ENCODE assay signal across 18 cellular contexts in genomic region chr1:24295547-24295946, GRCh38. TPM values are rescaled to one million over a fixed set of nuclear protein-coding genes. Genes with fewer than 3 reads are reported as not detected.
A peak's percentile ranks its signal among the peaks of the same experiment; 100 is the strongest.
DNase-seq lines count a peak whose midpoint lies in the region; ATAC-seq and TF ChIP-seq lines count a peak whose summit lies in the region.
"Had no signal": no experiment of that assay in that cellular context is flagged by ENCODE, and none has a peak within 500 bp of the region (broad histone marks: within the 10 kb centered on the region; RNA-seq: fewer than 3 reads in every experiment).

No MANE protein-coding gene starts in this region.

- H3K9me2 ChIP-seq in GM23338 (ENCODE audit: insufficient read depth), result 0 out of 2 replicates have a peak, but pooled peaks cover 2% of the 10 kb centered on the region

- no peak for TF ChIP-seq EP300 in suprapubic skin (IDR thresholded peaks at IDR 0.05)

- intact Hi-C loops in mammary epithelial cell (cut with micrococcal nuclease), result loop anchor here (2.0 kb wide), 1 partner anchor 59 kb away; no protein-coding TSS in a partner anchor

- dilution Hi-C loops in mammary epithelial cell (cut with HindIII; ENCODE audit: low sequenced_read_pairs), result no loop called here

- H3K36me3 ChIP-seq in GM23338 (ENCODE audit: insufficient read depth) (no peaks in the 10 kb centered on the region), mammary epithelial cell (ENCODE audit: insufficient read depth, low read length) (no peaks in the 10 kb centered on the region), muscle layer of colon (ENCODE audit: insufficient read depth, low read length) (no peaks in the 10 kb centered on the region), suprapubic skin (no peaks in the 10 kb centered on the region)

- H3K9me3 Mint-ChIP-seq in GM23338, result no peaks in the 10 kb centered on the region
- H3K9me3 Mint-ChIP-seq: activated CD4-positive, alpha-beta T cell treated with anti-CD3 and anti-CD28 coated beads, Interleukin-2, amount 10 ng/mL, durations not matched to agents 24 days and 14 days; naive thymus-derived CD4-positive, alpha-beta T cell; stimulated activated naive CD8-positive, alpha-beta T cell treated with anti-CD3 and anti-CD28 coated beads, Interleukin-15, Interleukin-2, amounts not matched to agents 100 ng/mL and 50 ng/mL, for 24 hours had no signal

- H3F3A ChIP-seq in GM23338 (replicated peaks; ENCODE audit: low read depth), result no peaks in the 10 kb centered on the region

- H3K4me3 Mint-ChIP-seq in GM23338, result no peak overlapping the region
- H3K4me3 Mint-ChIP-seq: activated CD4-positive, alpha-beta T cell treated with anti-CD3 and anti-CD28 coated beads, Interleukin-2, amount 10 ng/mL, durations not matched to agents 24 days and 14 days; naive thymus-derived CD4-positive, alpha-beta T cell; stimulated activated naive CD8-positive, alpha-beta T cell treated with anti-CD3 and anti-CD28 coated beads, Interleukin-15, Interleukin-2, amounts not matched to agents 100 ng/mL and 50 ng/mL, for 24 hours had no signal

- no peaks in the 10 kb centered on the region for H3K36me3 Mint-ChIP-seq in GM23338 (ENCODE audit: low read depth)
- H3K36me3 Mint-ChIP-seq: naive thymus-derived CD4-positive, alpha-beta T cell had no signal

- H3K4me1 Mint-ChIP-seq in GM23338, result peaks cover 27% of the 10 kb centered on the region
- H3K4me1 Mint-ChIP-seq: activated CD4-positive, alpha-beta T cell treated with anti-CD3 and anti-CD28 coated beads, Interleukin-2, amount 10 ng/mL, durations not matched to agents 24 days and 14 days had no signal

- H3K4me2 ChIP-seq in GM23338 (peak overlapping the region; percentile 59; the same call in 1 of the 2 replicates), mammary epithelial cell (ENCODE audit: insufficient read depth, low read depth, low read length) (peak overlapping the region; percentile 65)

- H3K9me3 ChIP-seq in mammary epithelial cell (replicated peaks; ENCODE audit: insufficient read depth, low read length) (no peaks in the 10 kb centered on the region), muscle layer of colon (ENCODE audit: low read length) (no peaks in the 10 kb centered on the region), suprapubic skin (no peaks in the 10 kb centered on the region)

- 88% methylated on average over 5 of the region's 5 CpGs for WGBS in mammary epithelial cell (ENCODE audit: low coverage, missing lambda C conversion rate)
- WGBS in suprapubic skin, result 91% methylated on average over 5 of the region's 5 CpGs

- H3K27me3 ChIP-seq in GM23338 (ENCODE audit: insufficient read depth) (no peaks in the 10 kb centered on the region), mammary epithelial cell (ENCODE audit: insufficient read depth, low read length) (no peaks in the 10 kb centered on the region), muscle layer of colon (ENCODE audit: control insufficient read depth in 1 of 2, insufficient read depth in 2 of 2, low read length in 2 of 2) (no peaks in the 10 kb centered on the region), suprapubic skin (no peaks in the 10 kb centered on the region)

- H3K79me2 ChIP-seq in GM23338 (replicated peaks; ENCODE audit: insufficient read depth), result no peaks in the 10 kb centered on the region
- no peaks in the 10 kb centered on the region for H3K79me2 ChIP-seq in mammary epithelial cell (ENCODE audit: insufficient read depth, low read length)

- no TSS peak for BruUV-seq in mammary epithelial cell (replicated peaks; lab: Mats Ljungman, UMichigan)

- peaks cover 3% of the 10 kb centered on the region for H3K27me3 Mint-ChIP-seq in GM23338 (ENCODE audit: insufficient read depth, low read depth, poor library complexity)

- TF ChIP-seq CTCF in GM23338 (conservative IDR thresholded peaks at IDR 0.05; ENCODE audit: low read depth in 2 of 2) (no peak), mammary epithelial cell (conservative IDR thresholded peaks at IDR 0.05 in 1 of 2, IDR thresholded peaks at IDR 0.05 in 1 of 2; ENCODE audit: extremely low read depth in 1 of 2, insufficient read depth in 1 of 2, low read depth in 1 of 2, low read length in 2 of 2) (no peak), suprapubic skin (IDR thresholded peaks at IDR 0.05) (no peak)

- H3K27ac Mint-ChIP-seq in GM23338, result peak overlapping the region; percentile 42; the same call in 1 of the 2 replicates
- H3K27ac Mint-ChIP-seq: activated CD4-positive, alpha-beta T cell treated with anti-CD3 and anti-CD28 coated beads, Interleukin-2, amount 10 ng/mL, durations not matched to agents 24 days and 14 days; naive thymus-derived CD4-positive, alpha-beta T cell; stimulated activated naive CD8-positive, alpha-beta T cell treated with anti-CD3 and anti-CD28 coated beads, Interleukin-15, Interleukin-2, amounts not matched to agents 100 ng/mL and 50 ng/mL, for 24 hours had no signal

- H3K4me1 ChIP-seq in GM23338 (ENCODE audit: insufficient read depth), result peaks cover 23% of the 10 kb centered on the region
- peaks cover 37% of the 10 kb centered on the region for H3K4me1 ChIP-seq in mammary epithelial cell (ENCODE audit: insufficient read depth, low read length)
- H3K4me1 ChIP-seq in muscle layer of colon (ENCODE audit: insufficient read depth, low read length), result peaks cover 31% of the 10 kb centered on the region
- peaks cover 42% of the 10 kb centered on the region for H3K4me1 ChIP-seq in suprapubic skin

- in situ Hi-C loops in mammary epithelial cell (cut with MboI; ENCODE audit: low sequenced_read_pairs in 2 of 2), result no loop called here

- ATAC-seq in GM23338, result no peak
- ATAC-seq in GM21723 (IDR thresholded peaks at IDR 0.05; ENCODE audit: unreplicated experiment), result no peak
- ATAC-seq in HG02763 (IDR thresholded peaks at IDR 0.05; ENCODE audit: unreplicated experiment), result no peak
- ATAC-seq: naive thymus-derived CD4-positive, alpha-beta T cell had no signal

- TF ChIP-seq POLR2A in suprapubic skin (IDR thresholded peaks at IDR 0.05), result no peak

- no peaks in the 10 kb centered on the region for H4K20me1 ChIP-seq in GM23338 (replicated peaks; ENCODE audit: insufficient read depth)
- H4K20me1 ChIP-seq in mammary epithelial cell (ENCODE audit: insufficient read depth, low read length), result no peaks in the 10 kb centered on the region

- DNase-seq in GM23338 (ENCODE audit: low spot score) (no peak), mammary epithelial cell (no peak), suprapubic skin (ENCODE audit: low spot score in 2 of 2) (no peak), mucosa of gallbladder (ENCODE audit: low spot score) (no peak)
- no peak for DNase-seq in stimulated activated CD4-positive, alpha-beta T cell treated with anti-CD3 and anti-CD28 coated beads, Interleukin-2, amount 100 ng/mL, for 24 hours
- DNase-seq: activated CD4-positive, alpha-beta T cell treated with anti-CD3 and anti-CD28 coated beads, Interleukin-2, amount 10 ng/mL, durations not matched to agents 24 days and 14 days; activated CD8-positive, alpha-beta memory T cell treated with anti-CD3 and anti-CD28 coated beads, Interleukin-2, amount 50 U/mL, for 48 hours; activated naive CD4-positive, alpha-beta T cell treated with Interleukin-2 at 50 U/mL for 16 hours; COR-L47; left ventricle myocardium superior; naive thymus-derived CD4-positive, alpha-beta T cell; NCI-H1930; NCI-H524 had no signal

- H3K9ac ChIP-seq in mammary epithelial cell (ENCODE audit: insufficient read depth, low read length), result no peak overlapping the region
- H3K9ac ChIP-seq in muscle layer of colon (ENCODE audit: low read length), result no peak overlapping the region

- H2AFZ ChIP-seq in GM23338 (peak overlapping the region; percentile 88), mammary epithelial cell (ENCODE audit: low read depth, low read length) (peak overlapping the region; percentile 24)

- CTCF ChIA-PET in mammary epithelial cell (lab: Charles Lee; ENCODE audit: low non-redundant PET), result interaction anchor here (1.0 to 1.6 kb wide), 2 partner anchors 35 to 94 kb away, joined by 3 to 13 read pairs; no protein-coding TSS in a partner anchor

- H3K4me3 ChIP-seq in GM23338 (no peak overlapping the region), mammary epithelial cell (replicated peaks in 1 of 3; ENCODE audit: insufficient read depth in 1 of 3, low read depth in 2 of 3, low read length in 3 of 3) (no peak overlapping the region), muscle layer of colon (ENCODE audit: low read depth in 1 of 2, low read length in 2 of 2) (no peak overlapping the region), suprapubic skin (no peak overlapping the region)

- H3K27ac ChIP-seq in GM23338 (ENCODE audit: low read depth) (no peak overlapping the region), mammary epithelial cell (ENCODE audit: insufficient read depth, low read depth, low read length) (peak overlapping the region; percentile 96), muscle layer of colon (ENCODE audit: low read depth, low read length) (peak overlapping the region; percentile 79), suprapubic skin (peak overlapping the region; percentile 90)

TF ChIP-seq in GM23338, 12 proteins besides CTCF, POLR2A, EP300 and RAD21 (continues in another document):
- no peak for TF ChIP-seq STAT1 (IDR thresholded peaks at IDR 0.05; ENCODE audit: unreplicated experiment)
- no peak for TF ChIP-seq POLR2AphosphoS5 (IDR thresholded peaks at IDR 0.05; ENCODE audit: low read depth)
- TF ChIP-seq ZNF331 (CRISPR knock-in tag; IDR thresholded peaks at IDR 0.05; ENCODE audit: low read depth), result no peak
- no peak for TF ChIP-seq ZNF114 (CRISPR knock-in tag; IDR thresholded peaks at IDR 0.05)

RNA-seq across cellular contexts. Expression of gene GRHL3, which starts 23.6 kb away (rescaled TPM):
- 0.93 and 1.1 TPM in 2 replicates for total RNA-seq in GM23338 (2014; rRNA removed; shearing (Covaris generic))
- 0.78 and 1.4 TPM in 2 replicates for polyA plus RNA-seq in GM23338 (2016; fragmentation: Nextera tagmentation; extraction: Ambion mirVana)
- total RNA-seq in mammary epithelial cell, result 10 to 100 TPM in 1 of 2 donors, 1 to 10 TPM in 1; 1.3 to 15.3 TPM
- 3.5 TPM for polyA plus RNA-seq in mammary epithelial cell
- 1.1 TPM for polyA minus RNA-seq in mammary epithelial cell
- 100 to 1,000 TPM in 3 of 4 donors, 10 to 100 TPM in 1; 93.6 to 154 (median 129) TPM for total RNA-seq in suprapubic skin
- 1.4 TPM for total RNA-seq in mucosa of gallbladder
- total RNA-seq: activated CD4-positive, alpha-beta T cell treated with anti-CD3 and anti-CD28 coated beads, Interleukin-2, amount 10 ng/mL, durations not matched to agents 24 days and 14 days; frontal cortex; left ventricle myocardium superior; naive thymus-derived CD4-positive, alpha-beta T cell had no signal
- polyA plus RNA-seq: naive thymus-derived CD4-positive, alpha-beta T cell had no signal

Comparison
In these comparisons a context has a peak if more than half of its experiments do, and no peak if none do; other contexts are left out.
1. RNA of gene GRHL3, which starts 23.6 kb away (total RNA-seq): 93.6 to 154 TPM in suprapubic skin; 1.3 to 15.3 TPM in mammary epithelial cell, 1.4 TPM in mucosa of gallbladder (single experiment) and 0.93 to 1.1 TPM in GM23338; every median in the first group is over 4 times any median in the second.